Comparison of ENCODE assay signal across 1 cellular context in the genomic region with DNA sequence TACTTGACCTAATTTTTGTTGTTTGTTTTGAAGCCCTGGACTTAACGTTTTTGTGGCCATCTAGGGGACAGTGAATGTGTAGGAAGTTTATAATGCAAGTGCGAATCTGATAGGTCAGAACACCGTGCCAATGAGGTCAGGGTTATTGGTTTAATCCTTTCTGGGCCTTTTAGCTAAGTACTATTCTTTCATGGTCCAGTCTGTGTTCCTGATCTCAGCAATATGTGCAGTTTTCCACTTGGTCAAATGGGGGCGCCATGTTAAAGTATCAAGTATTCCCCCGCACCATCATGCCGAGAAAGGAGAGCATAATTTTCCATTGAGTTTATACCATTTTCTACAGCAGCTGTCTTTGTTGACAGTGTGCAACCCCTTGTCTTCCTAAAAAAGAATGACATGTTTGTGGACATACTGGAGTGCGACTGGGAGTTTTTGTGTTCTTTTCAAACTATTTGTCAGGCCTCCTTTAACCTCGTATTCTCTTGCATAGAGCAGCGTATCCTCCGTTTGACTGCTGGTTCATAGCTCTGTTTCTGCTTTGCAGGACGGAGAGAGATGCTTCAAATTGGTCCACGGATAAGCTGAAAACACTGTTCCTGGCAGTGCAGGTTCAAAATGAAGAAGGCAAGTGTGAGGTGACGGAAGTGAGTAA.
TF ChIP-seq lines count a peak whose summit lies in the region.

No MANE protein-coding gene starts in this region.

TF ChIP-seq in SK-N-SH, 30 proteins besides CTCF, POLR2A, EP300 and RAD21 (continued from another document):
- TF ChIP-seq, protein P1, sequence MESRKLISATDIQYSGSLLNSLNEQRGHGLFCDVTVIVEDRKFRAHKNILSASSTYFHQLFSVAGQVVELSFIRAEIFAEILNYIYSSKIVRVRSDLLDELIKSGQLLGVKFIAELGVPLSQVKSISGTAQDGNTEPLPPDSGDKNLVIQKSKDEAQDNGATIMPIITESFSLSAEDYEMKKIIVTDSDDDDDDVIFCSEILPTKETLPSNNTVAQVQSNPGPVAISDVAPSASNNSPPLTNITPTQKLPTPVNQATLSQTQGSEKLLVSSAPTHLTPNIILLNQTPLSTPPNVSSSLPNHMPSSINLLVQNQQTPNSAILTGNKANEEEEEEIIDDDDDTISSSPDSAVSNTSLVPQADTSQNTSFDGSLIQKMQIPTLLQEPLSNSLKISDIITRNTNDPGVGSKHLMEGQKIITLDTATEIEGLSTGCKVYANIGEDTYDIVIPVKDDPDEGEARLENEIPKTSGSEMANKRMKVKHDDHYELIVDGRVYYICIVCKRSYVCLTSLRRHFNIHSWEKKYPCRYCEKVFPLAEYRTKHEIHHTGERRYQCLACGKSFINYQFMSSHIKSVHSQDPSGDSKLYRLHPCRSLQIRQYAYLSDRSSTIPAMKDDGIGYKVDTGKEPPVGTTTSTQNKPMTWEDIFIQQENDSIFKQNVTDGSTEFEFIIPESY (IDR thresholded peaks at IDR 0.05; ENCODE audit: borderline replicate concordance, low read depth), result no peak
- TF ChIP-seq MXI1 (IDR thresholded peaks at IDR 0.05; ENCODE audit: low read depth, low read length), result 0 out of 2 replicates have a peak, but pooled peaks have one; percentile 29
